8 cellular contexts compared by ENCODE assay signal in genomic region chr17:13337864-13338371, GRCh38.
DNase-seq lines count a peak whose midpoint lies in the region; ATAC-seq, FAIRE-seq and TF ChIP-seq lines count a peak whose summit lies in the region.

No MANE protein-coding gene starts in this region.

- peak; percentile 64 for TF ChIP-seq CTCF in GM12873 (IDR thresholded peaks at IDR 0.05; ENCODE audit: insufficient read depth, low read depth, low read length, missing control alignments)
- peak; percentile 50 to 80 (median 55) for TF ChIP-seq CTCF in K562 (IDR thresholded peaks at IDR 0.05 in 2 of 3, conservative IDR thresholded peaks at IDR 0.05 in 1 of 3; ENCODE audit: insufficient read depth in 2 of 3, low read depth in 1 of 3, low read length in 3 of 3)
- TF ChIP-seq CTCF in upper lobe of left lung (IDR thresholded peaks at IDR 0.05), result peak; percentile 30 to 73 (median 64)

- H3K27me3 ChIP-seq in K562 (ENCODE audit: control insufficient read depth in 2 of 2, insufficient read depth in 2 of 2, low read length in 2 of 2) (no peaks in the 10 kb centered on the region), upper lobe of left lung (no peaks in the 10 kb centered on the region)

- H3K4me2 ChIP-seq in K562 (ENCODE audit: insufficient read depth, low read length), result peak overlapping the region; percentile 61

- CTCF ChIA-PET in K562 (lab: Yijun Ruan, JAX; ENCODE audit: low intra/inter-chr PET ratio), result no interaction called here

- H3K9me1 ChIP-seq in K562 (ENCODE audit: control insufficient read depth, insufficient read depth, low read length), result no peaks in the 10 kb centered on the region

- intact Hi-C loops in K562 (cut with micrococcal nuclease), result loop anchor here (2.0 to 10.0 kb wide), 2 partner anchors 177 to 257 kb away; no protein-coding TSS in a partner anchor

- H3K79me2 ChIP-seq in K562 (ENCODE audit: control insufficient read depth, insufficient read depth, low read length), result no peaks in the 10 kb centered on the region

- peak overlapping the region; percentile 21; the same call in 1 of the 2 replicates for H3K4me3 ChIP-seq in K562
- peak overlapping the region in 2 of 4 donors; percentile 13 to 28 for H3K4me3 ChIP-seq in upper lobe of left lung

- 5% methylated on average over 12 of the region's 12 CpGs for WGBS in K562 (ENCODE audit: insufficient coverage, low coverage, missing lambda C conversion rate)
- WGBS in upper lobe of left lung, 2 donors, result 3 to 6% methylated on average over 12 of the region's 12 CpGs

- BruUV-seq in K562 (replicated peaks; lab: Mats Ljungman, UMichigan), result no TSS peak

- no peaks in the 10 kb centered on the region for H3K36me3 ChIP-seq in K562 (ENCODE audit: control insufficient read depth, insufficient read depth, low read length)
- no peaks in the 10 kb centered on the region for H3K36me3 ChIP-seq in upper lobe of left lung

- DNase-seq in AML-193 (lab: John Stamatoyannopoulos, UW), result peak; percentile 2 to 41
- peak; percentile 28 for DNase-seq in NCI-H226
- DNase-seq in K562 (ENCODE audit: extremely low read depth in 1 of 4, low spot score in 3 of 4), result peak; percentile 11 to 65 (median 30)
- DNase-seq in kidney tubule cell (ENCODE audit: low spot score), result peak; percentile 60
- no peak for DNase-seq in upper lobe of left lung

- peak overlapping the region; percentile 91 for H2AFZ ChIP-seq in K562 (ENCODE audit: low read depth, low read length)

- peak overlapping the region; percentile 39; the same call in 1 of the 3 replicates for H3K27ac ChIP-seq in K562 (ENCODE audit: extremely low read depth, low read depth, low read length)
- no peak overlapping the region for H3K27ac ChIP-seq in upper lobe of left lung

- TF ChIP-seq POLR2A in K562 (conservative IDR thresholded peaks at IDR 0.05) (no peak), upper lobe of left lung (IDR thresholded peaks at IDR 0.05) (no peak)

- no peak for TF ChIP-seq EP300 in K562 (IDR thresholded peaks at IDR 0.05; ENCODE audit: low read length)
- no peak for TF ChIP-seq EP300 in upper lobe of left lung (IDR thresholded peaks at IDR 0.05)

- in situ Hi-C loops in K562 (cut with MboI), result loop anchor here (10.0 kb wide), 1 partner anchor 497 kb away; no protein-coding TSS in a partner anchor

- H3K9ac ChIP-seq in K562 (ENCODE audit: insufficient read depth in 1 of 2, low read depth in 2 of 2, low read length in 2 of 2), result peak overlapping the region in 1 of 2 experiments; percentile 45; a peak in 1 of 4 replicates

- POLR2A ChIA-PET in K562 (lab: Yijun Ruan, JAX), result interaction anchor here (1.0 kb wide), 1 partner anchor 8 kb away, joined by 3 read pairs; no protein-coding TSS in a partner anchor

- H3K4me1 ChIP-seq in K562 (replicated peaks in 1 of 2; ENCODE audit: control insufficient read depth in 2 of 2, insufficient read depth in 2 of 2, low read length in 2 of 2) (peaks cover 0 to 3% of the 10 kb centered on the region in 2 experiments; a peak in 3 of 5 replicates), upper lobe of left lung (peaks cover 0 to 7% (median 3%) of the 10 kb centered on the region in 4 donors)

- TF ChIP-seq RAD21 in K562 (CRISPR knock-in tag; conservative IDR thresholded peaks at IDR 0.05 in 1 of 2, IDR thresholded peaks at IDR 0.05 in 1 of 2), result peak; percentile 75 to 79

- H3K9me3 ChIP-seq in K562 (replicated peaks; ENCODE audit: control insufficient read depth, insufficient read depth, low read depth, low read length) (no peaks in the 10 kb centered on the region), upper lobe of left lung (no peaks in the 10 kb centered on the region)

- ATAC-seq in K562 (peak; percentile 72), upper lobe of left lung (ENCODE audit: low FRiP score in 2 of 2) (peak in 1 of 2 donors; percentile 70), HG03095 (IDR thresholded peaks at IDR 0.05; ENCODE audit: unreplicated experiment) (no peak), HG03457 (IDR thresholded peaks at IDR 0.05; ENCODE audit: unreplicated experiment) (no peak)

- peak; percentile 61 for FAIRE-seq in K562 (lab: Jason Lieb, UNC)

- H4K20me1 ChIP-seq in K562 (replicated peaks; ENCODE audit: control insufficient read depth, insufficient read depth, low read length), result no peaks in the 10 kb centered on the region

TF ChIP-seq in K562, 482 proteins besides CTCF, POLR2A, EP300 and RAD21 (continues in another document):
- no peak for TF ChIP-seq MGA (IDR thresholded peaks at IDR 0.05)
- peak; percentile 43 for TF ChIP-seq C11orf30 (IDR thresholded peaks at IDR 0.05; ENCODE audit: low read depth)
- TF ChIP-seq ZNF551 (CRISPR knock-in tag; IDR thresholded peaks at IDR 0.05), result no peak
- TF ChIP-seq MCM3 (IDR thresholded peaks at IDR 0.05), result no peak
- 0 out of 2 replicates have a peak, but pooled peaks have one; percentile 32 for TF ChIP-seq ZNF384 (IDR thresholded peaks at IDR 0.05; ENCODE audit: low read depth, low read length)
- TF ChIP-seq NR2C2 (CRISPR knock-in tag; IDR thresholded peaks at IDR 0.05), result no peak
- peak; percentile 21; the same call in 1 of the 2 replicates for TF ChIP-seq NR2C2 (tag; IDR thresholded peaks at IDR 0.05)
- TF ChIP-seq KLF16 (IDR thresholded peaks at IDR 0.05), result peak; percentile 17; the same call in 1 of the 2 replicates
- TF ChIP-seq DPF2 (IDR thresholded peaks at IDR 0.05), result no peak
- TF ChIP-seq BCL6 (CRISPR knock-in tag; IDR thresholded peaks at IDR 0.05), result no peak
- peak; percentile 18 to 34; a peak in 1 of 4 replicates for TF ChIP-seq FOXK2 (conservative IDR thresholded peaks at IDR 0.05 in 1 of 2, IDR thresholded peaks at IDR 0.05 in 1 of 2; ENCODE audit: low read depth in 2 of 2)

Comparison
In these comparisons a context has a peak if more than half of its experiments do, and no peak if none do; other contexts are left out.
1. DNase-seq: peak in AML-193 (2 of 2), NCI-H226 (single experiment), K562 (4 of 4) and kidney tubule cell (single experiment); none in upper lobe of left lung (0 of 2).
2. Peak in every context shown above with its lines, with median percentiles within 50 percentile points of each other: CTCF ChIP-seq.